ENCODE assay signal across 8 cellular contexts in genomic region chr6:10429638-10430427, GRCh38. TPM values are rescaled to one million over a fixed set of nuclear protein-coding genes. Genes with fewer than 3 reads are reported as not detected.
A peak's percentile ranks its signal among the peaks of the same experiment; 100 is the strongest.
DNase-seq lines count a peak whose midpoint lies in the region; ATAC-seq and TF ChIP-seq lines count a peak whose summit lies in the region.

No MANE protein-coding gene starts in this region.

- H3K4me1 ChIP-seq in uterus: peaks cover 0 to 6% of the 10 kb centered on the region in 2 donors

- TF ChIP-seq POLR2A in uterus (IDR thresholded peaks at IDR 0.05): no peak

- H3K27ac Mint-ChIP-seq in Calu3 (ENCODE audit: unreplicated experiment): peak overlapping the region; percentile 85
- H3K27ac Mint-ChIP-seq in activated T-helper 2 cell treated with anti-CD3 and anti-CD28 coated beads, Interferon-gamma antibody, Interleukin-2, Interleukin-4, amounts not matched to agents 10 μg/mL and 5 μg/mL and 100 μg/mL, durations not matched to agents 14 hours and 24 hours and 36 hours: no peak overlapping the region

- peak; percentile 53 for ATAC-seq in GM18520 (IDR thresholded peaks at IDR 0.05; ENCODE audit: unreplicated experiment)
- ATAC-seq in HG02981 (IDR thresholded peaks at IDR 0.05; ENCODE audit: unreplicated experiment): peak; percentile 51

- no peak overlapping the region for H3K4me3 ChIP-seq in uterus

- H3K36me3 ChIP-seq in uterus: no peaks in the 10 kb centered on the region

- H3K36me3 Mint-ChIP-seq in Calu3 (ENCODE audit: insufficient read depth, unreplicated experiment): peaks cover 24% of the 10 kb centered on the region
- H3K36me3 Mint-ChIP-seq in activated T-helper 2 cell treated with anti-CD3 and anti-CD28 coated beads, Interferon-gamma antibody, Interleukin-2, Interleukin-4, amounts not matched to agents 10 μg/mL and 5 μg/mL and 100 μg/mL, durations not matched to agents 14 hours and 24 hours and 36 hours (ENCODE audit: low read depth): no peaks in the 10 kb centered on the region

- H3K9me3 Mint-ChIP-seq in Calu3 (ENCODE audit: low read depth, unreplicated experiment): no peaks in the 10 kb centered on the region
- H3K9me3 Mint-ChIP-seq in activated T-helper 2 cell treated with anti-CD3 and anti-CD28 coated beads, Interferon-gamma antibody, Interleukin-2, Interleukin-4, amounts not matched to agents 10 μg/mL and 5 μg/mL and 100 μg/mL, durations not matched to agents 14 hours and 24 hours and 36 hours: no peaks in the 10 kb centered on the region

- H3K4me3 Mint-ChIP-seq in Calu3 (ENCODE audit: low read depth, unreplicated experiment): peak overlapping the region; percentile 42
- peak overlapping the region; percentile 7 for H3K4me3 Mint-ChIP-seq in activated T-helper 2 cell treated with anti-CD3 and anti-CD28 coated beads, Interferon-gamma antibody, Interleukin-2, Interleukin-4, amounts not matched to agents 10 μg/mL and 5 μg/mL and 100 μg/mL, durations not matched to agents 14 hours and 24 hours and 36 hours (ENCODE audit: low read depth)

- intact Hi-C loops in Calu3 (cut with micrococcal nuclease; ENCODE audit: unreplicated experiment) (loop anchor here (2.0 to 5.0 kb wide), 5 partner anchors 893 to 1721 kb away; no protein-coding TSS in a partner anchor), uterus (cut with DNase I; ENCODE audit: low total_unique reads) (no loop called here)
- intact Hi-C loops in activated T-helper 2 cell treated with anti-CD3 and anti-CD28 coated beads, Interferon-gamma antibody, Interleukin-2, Interleukin-4, amounts not matched to agents 10 μg/mL and 5 μg/mL and 100 μg/mL, durations not matched to agents 14 hours and 24 hours and 36 hours (cut with micrococcal nuclease): loop anchor here (5.0 to 10.0 kb wide), 4 partner anchors 175 to 1448 kb away; partner anchors contain the start of gene ELOVL2

- H3K27ac ChIP-seq in uterus: no peak overlapping the region

- H3K9me3 ChIP-seq in uterus: no peaks in the 10 kb centered on the region

- TSS peak; percentile 30 for BruUV-seq in Calu3 (replicated peaks; lab: Mats Ljungman, UMichigan)

- H3K4me1 Mint-ChIP-seq in Calu3 (ENCODE audit: low read depth, unreplicated experiment): peaks cover 30% of the 10 kb centered on the region
- peaks cover 15% of the 10 kb centered on the region for H3K4me1 Mint-ChIP-seq in activated T-helper 2 cell treated with anti-CD3 and anti-CD28 coated beads, Interferon-gamma antibody, Interleukin-2, Interleukin-4, amounts not matched to agents 10 μg/mL and 5 μg/mL and 100 μg/mL, durations not matched to agents 14 hours and 24 hours and 36 hours (ENCODE audit: low read depth)

- peaks cover 0 to 13% of the 10 kb centered on the region in 2 donors for H3K27me3 ChIP-seq in uterus

- TF ChIP-seq CTCF in Calu3 (IDR thresholded peaks at IDR 0.05; ENCODE audit: unreplicated experiment): no peak
- peak; percentile 12 to 55 (median 32) for TF ChIP-seq CTCF in uterus (IDR thresholded peaks at IDR 0.05)

- CTCF ChIA-PET in Calu3 (lab: Charles Lee): interaction anchor here (0.5 to 5.0 kb wide), 13 partner anchors 10 to 1722 kb away, joined by 3 to 32 read pairs (median 3); partner anchors contain the start of gene TFAP2A

- DNase-seq in Calu3 (peak; percentile 51), NCI-H2107 (lab: John Stamatoyannopoulos, UW) (peak; percentile 35), kidney glomerular epithelial cell (lab: John Stamatoyannopoulos, UW) (peak; percentile 47), uterus (no peak), cortex of kidney (lab: John Stamatoyannopoulos, UW) (no peak)
- DNase-seq in activated T-helper 2 cell treated with anti-CD3 and anti-CD28 coated beads, Interferon-gamma antibody, Interleukin-2, Interleukin-4, amounts not matched to agents 10 μg/mL and 5 μg/mL and 100 μg/mL, durations not matched to agents 14 hours and 24 hours and 36 hours (ENCODE audit: low spot score): no peak

- H3K27me3 Mint-ChIP-seq in Calu3 (ENCODE audit: unreplicated experiment): no peaks in the 10 kb centered on the region
- H3K27me3 Mint-ChIP-seq in activated T-helper 2 cell treated with anti-CD3 and anti-CD28 coated beads, Interferon-gamma antibody, Interleukin-2, Interleukin-4, amounts not matched to agents 10 μg/mL and 5 μg/mL and 100 μg/mL, durations not matched to agents 14 hours and 24 hours and 36 hours (ENCODE audit: low read depth): peaks cover 46% of the 10 kb centered on the region

RNA-seq across cellular contexts. Expression of gene TFAP2A, which starts 15.0 kb away (rescaled TPM):
- total RNA-seq in Calu3 (2022) (74.7 and 77.0 TPM in 2 replicates), uterus (under 1 TPM in 2 of 4 donors, not detected in 2; 0.21 TPM)
- total RNA-seq in activated T-helper 2 cell treated with anti-CD3 and anti-CD28 coated beads, Interferon-gamma antibody, Interleukin-2, Interleukin-4, amounts not matched to agents 10 μg/mL and 5 μg/mL and 100 μg/mL, durations not matched to agents 14 hours and 24 hours and 36 hours: 0.23 TPM in 1 of 2 replicates, not detected in the other

Comparison
In these comparisons a context has a peak if more than half of its experiments do, and no peak if none do; other contexts are left out.
1. DNase-seq: peak in Calu3 (single experiment), NCI-H2107 (single experiment) and kidney glomerular epithelial cell (single experiment); none in activated T-helper 2 cell treated with anti-CD3 and anti-CD28 coated beads, Interferon-gamma antibody, Interleukin-2, Interleukin-4, amounts not matched to agents 10 μg/mL and 5 μg/mL and 100 μg/mL, durations not matched to agents 14 hours and 24 hours and 36 hours (single experiment), uterus (0 of 2) and cortex of kidney (single experiment).
2. RNA of gene TFAP2A, which starts 15.0 kb away (total RNA-seq): 74.7 to 77.0 TPM in Calu3; 0.23 TPM in activated T-helper 2 cell treated with anti-CD3 and anti-CD28 coated beads, Interferon-gamma antibody, Interleukin-2, Interleukin-4, amounts not matched to agents 10 μg/mL and 5 μg/mL and 100 μg/mL, durations not matched to agents 14 hours and 24 hours and 36 hours and 0.21 TPM in uterus; every median in the first group is over 10 times any median in the second.